Comparison of ENCODE assay signal across 26 cellular contexts in the genomic region with DNA sequence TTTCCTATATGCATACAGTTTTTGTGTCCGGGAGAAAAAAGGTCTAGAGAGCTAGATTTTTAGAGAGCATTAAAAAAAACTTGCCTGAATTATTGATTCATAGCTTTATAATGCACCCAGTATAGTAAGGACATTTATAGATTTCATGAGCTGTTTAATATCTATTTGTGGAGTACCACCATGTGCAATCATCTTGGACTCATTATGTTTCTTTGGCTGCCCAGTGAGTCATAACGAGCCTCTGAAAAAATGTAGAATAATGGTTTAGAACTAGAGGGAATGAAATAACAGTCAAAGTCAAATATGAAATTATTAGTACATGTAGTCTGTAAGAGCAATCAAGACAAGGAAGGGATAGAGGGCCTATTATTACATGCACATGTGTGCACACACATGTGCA.
DNase-seq lines count a peak whose midpoint lies in the region; ATAC-seq and TF ChIP-seq lines count a peak whose summit lies in the region.
"Had no signal": no experiment of that assay in that cellular context is flagged by ENCODE, and none has a peak within 500 bp of the region (broad histone marks: within the 10 kb centered on the region; RNA-seq: fewer than 3 reads in every experiment).

No MANE protein-coding gene starts in this region.

- ATAC-seq in HG03025 (IDR thresholded peaks at IDR 0.05; ENCODE audit: low FRiP score, unreplicated experiment) = no peak
- no peak for ATAC-seq in HG02798 (IDR thresholded peaks at IDR 0.05; ENCODE audit: poor library complexity, unreplicated experiment)
- no peak for ATAC-seq in HG03432 (IDR thresholded peaks at IDR 0.05; ENCODE audit: unreplicated experiment)
- ATAC-seq: right cardiac atrium had no signal

- no peak overlapping the region for H3K4me3 ChIP-seq in AG10803 (ENCODE audit: low read length)
- H3K4me3 ChIP-seq in adipocyte (ENCODE audit: low read length) = no peak overlapping the region
- H3K4me3 ChIP-seq in foreskin fibroblast (ENCODE audit: low read depth in 1 of 2, low read length in 2 of 2) = no peak overlapping the region
- H3K4me3 ChIP-seq: BLaER1 treated with 17β-estradiol and CSF1 and Interleukin-3, amounts not matched to agents 10 nM and 100 nM; left ventricle myocardium inferior; SJSA1; stomach; thyroid gland had no signal

- H3K27me3 ChIP-seq in adipocyte (replicated peaks; ENCODE audit: control insufficient read depth, insufficient read depth, low read length) = no peaks in the 10 kb centered on the region
- H3K27me3 ChIP-seq: BLaER1 treated with 17β-estradiol and CSF1 and Interleukin-3, amounts not matched to agents 10 nM and 100 nM; SJSA1; stomach; thyroid gland had no signal

- TF ChIP-seq CTCF in AG10803 (conservative IDR thresholded peaks at IDR 0.05; ENCODE audit: low read length) = no peak
- no peak for TF ChIP-seq CTCF in foreskin fibroblast (IDR thresholded peaks at IDR 0.05; ENCODE audit: low read depth, low read length)

- H3K4me1 ChIP-seq in adipocyte (ENCODE audit: control insufficient read depth, insufficient read depth, low read length) = peaks cover 24% of the 10 kb centered on the region
- H3K4me1 ChIP-seq: stomach, thyroid gland had no signal

- H3K9me3 ChIP-seq in adipocyte (ENCODE audit: control insufficient read depth, low read length) = peaks cover 3% of the 10 kb centered on the region
- H3K9me3 ChIP-seq: SJSA1, thyroid gland had no signal

- no peaks in the 10 kb centered on the region for H3K36me3 ChIP-seq in adipocyte (ENCODE audit: control insufficient read depth, insufficient read depth, low read length, severe bottlenecking)
- H3K36me3 ChIP-seq: BLaER1 treated with 17β-estradiol and CSF1 and Interleukin-3, amounts not matched to agents 10 nM and 100 nM; SJSA1; stomach; thyroid gland had no signal

- peak; percentile 71 for DNase-seq in AG10803 (ENCODE audit: low read depth)
- peak; percentile 70 for DNase-seq in HCEC 1CT
- peak; percentile 67 for DNase-seq in adipocyte (ENCODE audit: low read depth)
- DNase-seq in foreskin fibroblast = peak; percentile 54 to 83
- DNase-seq in stimulated activated CD4-positive, alpha-beta T cell treated with anti-CD3 and anti-CD28 coated beads, Interleukin-2, amount 100 ng/mL, for 24 hours = no peak
- DNase-seq: activated CD4-positive, alpha-beta T cell treated with anti-CD3 and anti-CD28 coated beads for 48 hours; anterior cingulate cortex; GF-D8; GOT3; head of caudate nucleus; islet precursor cell; left ventricle myocardium inferior; mesendoderm; NCI-H1048; NCI-H1694 treated with DMSO at 0.1 percent for 48 hours; right cardiac atrium; RPMI8226; stimulated activated CD8-positive, alpha-beta memory T cell treated with anti-CD3 and anti-CD28 coated beads, Interleukin-4, amount 100 ng/mL, for 48 hours; stomach; T1000; thyroid gland had no signal

- no peak overlapping the region for H3K9ac ChIP-seq in adipocyte (ENCODE audit: low read length)
- H3K9ac ChIP-seq: BLaER1 treated with 17β-estradiol and CSF1 and Interleukin-3, amounts not matched to agents 10 nM and 100 nM had no signal

Comparison
In these comparisons a context has a peak if more than half of its experiments do, and no peak if none do; other contexts are left out.
1. DNase-seq: peak in AG10803 (single experiment), HCEC 1CT (single experiment), adipocyte (single experiment) and foreskin fibroblast (2 of 2); none in stimulated activated CD4-positive, alpha-beta T cell treated with anti-CD3 and anti-CD28 coated beads, Interleukin-2, amount 100 ng/mL, for 24 hours (0 of 2).